ENCODE assay signal across 19 cellular contexts in genomic region chr21:31011412-31011811, GRCh38. TPM values are rescaled to one million over a fixed set of nuclear protein-coding genes. Genes with fewer than 3 reads are reported as not detected.
DNase-seq lines count a peak whose midpoint lies in the region; ATAC-seq and TF ChIP-seq lines count a peak whose summit lies in the region.
"Had no signal": no experiment of that assay in that cellular context is flagged by ENCODE, and none has a peak within 500 bp of the region (broad histone marks: within the 10 kb centered on the region; RNA-seq: fewer than 3 reads in every experiment).

No MANE protein-coding gene starts in this region.

- 74% methylated on average over 1 of the region's 1 CpG for WGBS in right cardiac atrium
- WGBS in heart left ventricle, 4 donors: 44 to 70% (median 64%) methylated on average over 1 of the region's 1 CpG

- H3K27me3 ChIP-seq in BLaER1 (no peaks in the 10 kb centered on the region), Peyer's patch (no peaks in the 10 kb centered on the region), right cardiac atrium (ENCODE audit: control insufficient read depth, insufficient read depth) (no peaks in the 10 kb centered on the region), heart left ventricle (no peaks in the 10 kb centered on the region)

- H3K4me3 Mint-ChIP-seq in activated CD4-positive, alpha-beta T cell treated with anti-CD3 and anti-CD28 coated beads, Interleukin-2, amount 10 ng/mL, durations not matched to agents 24 days and 14 days: peak overlapping the region; percentile 20
- peak overlapping the region; percentile 36 to 70 for H3K4me3 Mint-ChIP-seq in effector memory CD8-positive, alpha-beta T cell
- H3K4me3 Mint-ChIP-seq: CD14-positive monocyte had no signal

- intact Hi-C loops in activated CD4-positive, alpha-beta T cell treated with anti-CD3 and anti-CD28 coated beads, Interleukin-2, amount 10 ng/mL, durations not matched to agents 24 days and 14 days (cut with micrococcal nuclease): no loop called here
- intact Hi-C loops in right cardiac atrium (cut with DNase I): no loop called here
- intact Hi-C loops in heart left ventricle (cut with DNase I): loop anchor here in 1 of 10 donors (10.0 kb wide), 1 partner anchor 63 kb away; no protein-coding TSS in a partner anchor

- peaks cover 1% of the 10 kb centered on the region for H3K36me3 Mint-ChIP-seq in activated CD4-positive, alpha-beta T cell treated with anti-CD3 and anti-CD28 coated beads, Interleukin-2, amount 10 ng/mL, durations not matched to agents 24 days and 14 days (ENCODE audit: low read depth)
- H3K36me3 Mint-ChIP-seq in effector memory CD8-positive, alpha-beta T cell (ENCODE audit: insufficient read depth): no peaks in the 10 kb centered on the region
- H3K36me3 Mint-ChIP-seq: CD14-positive monocyte had no signal

- no peaks in the 10 kb centered on the region for H4K20me1 ChIP-seq in BLaER1

- peaks cover 6% of the 10 kb centered on the region; the same call in 1 of the 2 replicates for H3K9me3 ChIP-seq in BLaER1
- no peaks in the 10 kb centered on the region for H3K9me3 ChIP-seq in Peyer's patch
- H3K9me3 ChIP-seq in right cardiac atrium (ENCODE audit: control insufficient read depth, low read length): no peaks in the 10 kb centered on the region
- no peaks in the 10 kb centered on the region for H3K9me3 ChIP-seq in heart left ventricle

- H3K4me1 ChIP-seq in BLaER1: peaks cover 36% of the 10 kb centered on the region
- H3K4me1 ChIP-seq in Peyer's patch: no peaks in the 10 kb centered on the region
- no peaks in the 10 kb centered on the region for H3K4me1 ChIP-seq in right cardiac atrium (ENCODE audit: control insufficient read depth, insufficient read depth, low read length)
- H3K4me1 ChIP-seq in heart left ventricle: no peaks in the 10 kb centered on the region

- peaks cover 23% of the 10 kb centered on the region for H3K4me1 Mint-ChIP-seq in activated CD4-positive, alpha-beta T cell treated with anti-CD3 and anti-CD28 coated beads, Interleukin-2, amount 10 ng/mL, durations not matched to agents 24 days and 14 days
- H3K4me1 Mint-ChIP-seq in effector memory CD8-positive, alpha-beta T cell (ENCODE audit: low read depth in 2 of 2): peaks cover 30 to 42% of the 10 kb centered on the region in 2 donors
- H3K4me1 Mint-ChIP-seq: CD14-positive monocyte had no signal

- no peak for TF ChIP-seq CTCF in Peyer's patch (IDR thresholded peaks at IDR 0.05)
- no peak for TF ChIP-seq CTCF in heart left ventricle (IDR thresholded peaks at IDR 0.05)

- DNase-seq in activated CD4-positive, alpha-beta T cell treated with anti-CD3 and anti-CD28 coated beads, Interleukin-2, amount 10 ng/mL, durations not matched to agents 24 days and 14 days: peak; percentile 78
- DNase-seq in activated CD4-positive, alpha-beta T cell treated with anti-CD3 and anti-CD28 coated beads for 1 hour: no peak
- DNase-seq in Peyer's patch (peak in 2 of 3 donors; percentile 22 to 51), right cardiac atrium (no peak), heart left ventricle (no peak)
- DNase-seq in effector memory CD8-positive, alpha-beta T cell: peak; percentile 24 to 36 (median 28)
- no peak for DNase-seq in activated T-cell treated with anti-CD3 and anti-CD28 coated beads, Interleukin-2, amount 50 U/mL, for 1 hour
- DNase-seq: 8988T, DND-41, GF-D8, GM23248, IMR-90, NCI-H187 treated with DMSO at 0.1 percent for 48 hours, NCI-H510A, RPMI8226 had no signal

- H3K4me3 ChIP-seq in BLaER1 (no peak overlapping the region), Peyer's patch (no peak overlapping the region), right cardiac atrium (ENCODE audit: low read length) (no peak overlapping the region), heart left ventricle (no peak overlapping the region)
- H3K4me3 ChIP-seq: GM23248 had no signal

- peaks cover 4% of the 10 kb centered on the region for H3K9me3 Mint-ChIP-seq in activated CD4-positive, alpha-beta T cell treated with anti-CD3 and anti-CD28 coated beads, Interleukin-2, amount 10 ng/mL, durations not matched to agents 24 days and 14 days
- no peaks in the 10 kb centered on the region for H3K9me3 Mint-ChIP-seq in effector memory CD8-positive, alpha-beta T cell

- no peak overlapping the region for H3K9ac ChIP-seq in BLaER1
- H3K9ac ChIP-seq: GM23248 had no signal

- TF ChIP-seq POLR2A in Peyer's patch (IDR thresholded peaks at IDR 0.05) (no peak), heart left ventricle (IDR thresholded peaks at IDR 0.05) (no peak)

- peak; percentile 93 for ATAC-seq in effector memory CD8-positive, alpha-beta T cell (replicated peaks)
- ATAC-seq in right cardiac atrium (no peak), heart left ventricle (no peak)

- no peak overlapping the region for H3K27ac Mint-ChIP-seq in activated CD4-positive, alpha-beta T cell treated with anti-CD3 and anti-CD28 coated beads, Interleukin-2, amount 10 ng/mL, durations not matched to agents 24 days and 14 days
- H3K27ac Mint-ChIP-seq in effector memory CD8-positive, alpha-beta T cell: peak overlapping the region; percentile 62 to 90
- H3K27ac Mint-ChIP-seq: CD14-positive monocyte had no signal

- H3K27me3 Mint-ChIP-seq in activated CD4-positive, alpha-beta T cell treated with anti-CD3 and anti-CD28 coated beads, Interleukin-2, amount 10 ng/mL, durations not matched to agents 24 days and 14 days: peaks cover 16% of the 10 kb centered on the region
- H3K27me3 Mint-ChIP-seq in effector memory CD8-positive, alpha-beta T cell: no peaks in the 10 kb centered on the region

- no peaks in the 10 kb centered on the region for H3K36me3 ChIP-seq in BLaER1
- no peaks in the 10 kb centered on the region for H3K36me3 ChIP-seq in Peyer's patch
- H3K36me3 ChIP-seq in heart left ventricle: no peaks in the 10 kb centered on the region

- H3K27ac ChIP-seq in BLaER1: no peak overlapping the region
- H3K27ac ChIP-seq in Peyer's patch: no peak overlapping the region
- no peak overlapping the region for H3K27ac ChIP-seq in right cardiac atrium (ENCODE audit: low read length)
- H3K27ac ChIP-seq in heart left ventricle: no peak overlapping the region
- H3K27ac ChIP-seq: GM23248 had no signal

- H3K4me2 ChIP-seq in BLaER1: peak overlapping the region; percentile 37

RNA-seq across cellular contexts. Expression of gene KRTAP19-8, which starts 26.9 kb away (rescaled TPM):
- total RNA-seq in activated CD4-positive, alpha-beta T cell treated with anti-CD3 and anti-CD28 coated beads, Interleukin-2, amount 10 ng/mL, durations not matched to agents 24 days and 14 days: not detected in 2 replicates
- total RNA-seq in Peyer's patch: not detected
- total RNA-seq in right cardiac atrium: not detected
- polyA plus RNA-seq in right cardiac atrium: not detected
- total RNA-seq in heart left ventricle: not detected
- not detected for polyA plus RNA-seq in heart left ventricle
- total RNA-seq: GM23248, HT-29, IMR-90, LHCN-M2 had no signal
- polyA plus RNA-seq: CD14-positive monocyte, GM23248, IMR-90 had no signal

Comparison
In these comparisons a context has a peak if more than half of its experiments do, and no peak if none do; other contexts are left out.
1. DNase-seq: peak in activated CD4-positive, alpha-beta T cell treated with anti-CD3 and anti-CD28 coated beads, Interleukin-2, amount 10 ng/mL, durations not matched to agents 24 days and 14 days (single experiment), Peyer's patch (2 of 3) and effector memory CD8-positive, alpha-beta T cell (3 of 3); none in activated CD4-positive, alpha-beta T cell treated with anti-CD3 and anti-CD28 coated beads for 1 hour (single experiment), right cardiac atrium (0 of 3), heart left ventricle (0 of 5) and activated T-cell treated with anti-CD3 and anti-CD28 coated beads, Interleukin-2, amount 50 U/mL, for 1 hour (single experiment).